In genomic region chr2:70895998-70896764, GRCh38 we compare ENCODE assay signal across 31 cellular contexts. TPM values are rescaled to one million over a fixed set of nuclear protein-coding genes. Genes with fewer than 3 reads are reported as not detected.
"Had no signal": no experiment of that assay in that cellular context is flagged by ENCODE, and none has a peak within 500 bp of the region (broad histone marks: within the 10 kb centered on the region; RNA-seq: fewer than 3 reads in every experiment).

No MANE protein-coding gene starts in this region.

- H3K9me3 Mint-ChIP-seq: activated naive CD8-positive, alpha-beta T cell treated with anti-CD3 and anti-CD28 coated beads for 36 hours; activated T-helper 2 cell treated with anti-CD3 and anti-CD28 coated beads, Interferon-gamma antibody, Interleukin-2, Interleukin-4, amounts not matched to agents 10 μg/mL and 5 μg/mL and 100 μg/mL, durations not matched to agents 14 hours and 24 hours and 36 hours; central memory CD8-positive, alpha-beta T cell; effector memory CD8-positive, alpha-beta T cell; stimulated activated effector memory CD8-positive, alpha-beta T cell treated with anti-CD3 and anti-CD28 coated beads, Interleukin-12 subunit alpha, Interleukin-12 subunit beta, amount 100 ng/mL, for 72 hours had no signal

- ATAC-seq: activated CD8-positive, alpha-beta T cell treated with anti-CD3 and anti-CD28 coated beads, Interleukin-2, amount 10 ng/mL, durations not matched to agents 7 days and 5 days; effector memory CD8-positive, alpha-beta T cell; gastroesophageal sphincter; heart left ventricle; pancreas; sciatic nerve; stimulated activated effector memory CD8-positive, alpha-beta T cell treated with anti-CD3 and anti-CD28 coated beads, Interleukin-12 subunit alpha, Interleukin-12 subunit beta, amount 100 ng/mL, for 72 hours had no signal

- H3K27me3 ChIP-seq: pancreas had no signal

- FAIRE-seq: astrocyte, colon, kidney, pancreas, small intestine, TTC549, urothelium cell line had no signal

- H3K27ac ChIP-seq: dorsolateral prefrontal cortex, gastroesophageal sphincter, heart left ventricle, pancreas, stomach, suprapubic skin, tibial nerve, WERI-Rb-1 had no signal

- H3K36me3 Mint-ChIP-seq: activated naive CD8-positive, alpha-beta T cell treated with anti-CD3 and anti-CD28 coated beads for 36 hours; stimulated activated effector memory CD8-positive, alpha-beta T cell treated with anti-CD3 and anti-CD28 coated beads, Interleukin-12 subunit alpha, Interleukin-12 subunit beta, amount 100 ng/mL, for 72 hours had no signal

- H3K4me1 ChIP-seq: pancreas had no signal

- H3K27ac Mint-ChIP-seq: activated CD8-positive, alpha-beta T cell treated with anti-CD3 and anti-CD28 coated beads, Interleukin-2, amount 10 ng/mL, durations not matched to agents 7 days and 5 days; activated naive CD8-positive, alpha-beta T cell treated with anti-CD3 and anti-CD28 coated beads for 36 hours; activated T-helper 2 cell treated with anti-CD3 and anti-CD28 coated beads, Interferon-gamma antibody, Interleukin-2, Interleukin-4, amounts not matched to agents 10 μg/mL and 5 μg/mL and 100 μg/mL, durations not matched to agents 14 hours and 24 hours and 36 hours; effector memory CD8-positive, alpha-beta T cell; stimulated activated effector memory CD8-positive, alpha-beta T cell treated with anti-CD3 and anti-CD28 coated beads, Interleukin-12 subunit alpha, Interleukin-12 subunit beta, amount 100 ng/mL, for 72 hours had no signal

- DNase-seq: activated CD4-positive, alpha-beta T cell treated with anti-CD3 and anti-CD28 coated beads for 1 hour; activated CD4-positive, alpha-beta T cell treated with anti-CD3 and anti-CD28 coated beads, Interleukin-2, amount 50 U/mL, for 1 hour; activated CD8-positive, alpha-beta T cell treated with anti-CD3 and anti-CD28 coated beads, Interleukin-2, amount 10 ng/mL, durations not matched to agents 7 days and 5 days; activated naive CD4-positive, alpha-beta T cell treated with Interleukin-2 at 50 U/mL for 16 hours; activated naive CD8-positive, alpha-beta T cell treated with anti-CD3 and anti-CD28 coated beads for 36 hours; activated T-cell treated with anti-CD3 and anti-CD28 coated beads, Interleukin-2, amount 50 U/mL, for 1 hour; dorsolateral prefrontal cortex; effector memory CD8-positive, alpha-beta T cell; heart left ventricle; kidney; naive B cell; small intestine; stimulated activated CD4-positive, alpha-beta T cell treated with anti-CD3 and anti-CD28 coated beads, Interleukin-2, amount 100 ng/mL, for 24 hours; T-helper 1 cell; WERI-Rb-1 had no signal

- H3K4me3 ChIP-seq: dorsolateral prefrontal cortex, gastroesophageal sphincter, lung, pancreas, stomach, suprapubic skin, tibial nerve had no signal

- H3K9me3 ChIP-seq: gastroesophageal sphincter, heart left ventricle, pancreas, stomach, suprapubic skin, tibial nerve had no signal

- H3K4me3 Mint-ChIP-seq: activated CD8-positive, alpha-beta T cell treated with anti-CD3 and anti-CD28 coated beads, Interleukin-2, amount 10 ng/mL, durations not matched to agents 7 days and 5 days; activated naive CD8-positive, alpha-beta T cell treated with anti-CD3 and anti-CD28 coated beads for 36 hours; central memory CD8-positive, alpha-beta T cell; effector memory CD8-positive, alpha-beta T cell; stimulated activated effector memory CD8-positive, alpha-beta T cell treated with anti-CD3 and anti-CD28 coated beads, Interleukin-12 subunit alpha, Interleukin-12 subunit beta, amount 100 ng/mL, for 72 hours had no signal

- H3K36me3 ChIP-seq: gastroesophageal sphincter, heart left ventricle, pancreas, stomach, suprapubic skin, tibial nerve had no signal

RNA-seq across cellular contexts. Expression of gene VAX2, which starts 4.2 kb away (rescaled TPM):
- total RNA-seq: activated CD8-positive, alpha-beta T cell treated with anti-CD3 and anti-CD28 coated beads, Interleukin-2, amount 10 ng/mL, durations not matched to agents 7 days and 5 days; activated naive CD8-positive, alpha-beta T cell treated with anti-CD3 and anti-CD28 coated beads for 36 hours; activated T-helper 2 cell treated with anti-CD3 and anti-CD28 coated beads, Interferon-gamma antibody, Interleukin-2, Interleukin-4, amounts not matched to agents 10 μg/mL and 5 μg/mL and 100 μg/mL, durations not matched to agents 14 hours and 24 hours and 36 hours; mucosa of gallbladder had no signal

RNA-seq across cellular contexts. Expression of gene ATP6V1B1, which starts 39.5 kb away (rescaled TPM):
- total RNA-seq: activated CD8-positive, alpha-beta T cell treated with anti-CD3 and anti-CD28 coated beads, Interleukin-2, amount 10 ng/mL, durations not matched to agents 7 days and 5 days; activated naive CD8-positive, alpha-beta T cell treated with anti-CD3 and anti-CD28 coated beads for 36 hours; activated T-helper 2 cell treated with anti-CD3 and anti-CD28 coated beads, Interferon-gamma antibody, Interleukin-2, Interleukin-4, amounts not matched to agents 10 μg/mL and 5 μg/mL and 100 μg/mL, durations not matched to agents 14 hours and 24 hours and 36 hours; astrocyte; pulmonary artery endothelial cell had no signal
